Comparison of ENCODE assay signal across 8 cellular contexts in genomic region chr11:118290923-118291322, GRCh38. TPM values are rescaled to one million over a fixed set of nuclear protein-coding genes. Genes with fewer than 3 reads are reported as not detected.
DNase-seq lines count a peak whose midpoint lies in the region; ATAC-seq, FAIRE-seq and TF ChIP-seq lines count a peak whose summit lies in the region.

No MANE protein-coding gene starts in this region.

- DNase-seq in activated T-cell treated with anti-CD3 and anti-CD28 coated beads, Interleukin-2, amount 50 U/mL, for 4 hours = no peak
- no peak for DNase-seq in activated T-cell treated with anti-CD3 and anti-CD28 coated beads, Interleukin-2, amount 50 U/mL, for 1 hour
- DNase-seq in NOMO-1 (lab: John Stamatoyannopoulos, UW; ENCODE audit: unreplicated experiment in 2 of 2) = peak; percentile 49 to 73
- DNase-seq in K562 (ENCODE audit: extremely low read depth in 1 of 4, low spot score in 3 of 4) = peak in 1 of 4 experiments; percentile 30
- peak in 1 of 2 donors; percentile 33 for DNase-seq in left lung
- no peak for DNase-seq in NCI-H226

- no peak overlapping the region for H3K9ac ChIP-seq in K562 (ENCODE audit: insufficient read depth in 1 of 2, low read depth in 2 of 2, low read length in 2 of 2)

- H3K9me3 ChIP-seq in K562 (replicated peaks; ENCODE audit: control insufficient read depth, insufficient read depth, low read depth, low read length) = no peaks in the 10 kb centered on the region
- H3K9me3 ChIP-seq in left lung = no peaks in the 10 kb centered on the region

- ATAC-seq in activated T-cell treated with anti-CD3 and anti-CD28 coated beads, Interleukin-2, amount 50 U/mL, for 4 hours = peak; percentile 43 to 58
- ATAC-seq in K562 = peak; percentile 68
- ATAC-seq in left lung = peak; percentile 95
- no peak for ATAC-seq in HG03095 (IDR thresholded peaks at IDR 0.05; ENCODE audit: unreplicated experiment)
- ATAC-seq in GM18870 (IDR thresholded peaks at IDR 0.05; ENCODE audit: unreplicated experiment) = no peak

- H3K27ac ChIP-seq in K562 (ENCODE audit: extremely low read depth, low read depth, low read length) (no peak overlapping the region), left lung (peak overlapping the region in 1 of 2 donors; percentile 14)

- under 1% methylated on average over 8 of the region's 9 CpGs for WGBS in K562 (ENCODE audit: insufficient coverage, low coverage, missing lambda C conversion rate)

- in situ Hi-C loops in K562 (cut with MboI) = no loop called here

- no peaks in the 10 kb centered on the region for H3K9me1 ChIP-seq in K562 (ENCODE audit: control insufficient read depth, insufficient read depth, low read length)

- no peak overlapping the region for H3K4me2 ChIP-seq in K562 (ENCODE audit: insufficient read depth, low read length)

- H3K4me1 Mint-ChIP-seq in activated T-cell treated with anti-CD3 and anti-CD28 coated beads, Interleukin-2, amount 50 U/mL, for 4 hours (ENCODE audit: low read depth) = peaks cover 24% of the 10 kb centered on the region

- peak; percentile 91 to 92 for TF ChIP-seq RAD21 in K562 (CRISPR knock-in tag; conservative IDR thresholded peaks at IDR 0.05 in 1 of 2, IDR thresholded peaks at IDR 0.05 in 1 of 2)

- no TSS peak for BruUV-seq in K562 (replicated peaks; lab: Mats Ljungman, UMichigan)

- no peaks in the 10 kb centered on the region for H3K36me3 Mint-ChIP-seq in activated T-cell treated with anti-CD3 and anti-CD28 coated beads, Interleukin-2, amount 50 U/mL, for 4 hours (ENCODE audit: insufficient read depth)

- no peaks in the 10 kb centered on the region for H3K36me3 ChIP-seq in K562 (ENCODE audit: control insufficient read depth, insufficient read depth, low read length)
- no peaks in the 10 kb centered on the region for H3K36me3 ChIP-seq in left lung

- TF ChIP-seq CTCF in K562 (IDR thresholded peaks at IDR 0.05 in 2 of 3, conservative IDR thresholded peaks at IDR 0.05 in 1 of 3; ENCODE audit: insufficient read depth in 2 of 3, low read depth in 1 of 3, low read length in 3 of 3) (peak; percentile 41 to 65 (median 46); a peak in 4 of 6 replicates), left lung (IDR thresholded peaks at IDR 0.05) (peak; percentile 30 to 53)

- no peaks in the 10 kb centered on the region; a peak in 1 of 5 replicates for H3K4me1 ChIP-seq in K562 (replicated peaks in 1 of 2; ENCODE audit: control insufficient read depth in 2 of 2, insufficient read depth in 2 of 2, low read length in 2 of 2)
- no peaks in the 10 kb centered on the region for H3K4me1 ChIP-seq in left lung

- no peaks in the 10 kb centered on the region for H3K79me2 ChIP-seq in K562 (ENCODE audit: control insufficient read depth, insufficient read depth, low read length)

- TF ChIP-seq POLR2A in K562 (conservative IDR thresholded peaks at IDR 0.05) = no peak

- H3K4me3 Mint-ChIP-seq in activated T-cell treated with anti-CD3 and anti-CD28 coated beads, Interleukin-2, amount 50 U/mL, for 4 hours = no peak overlapping the region

- no peaks in the 10 kb centered on the region for H4K20me1 ChIP-seq in K562 (replicated peaks; ENCODE audit: control insufficient read depth, insufficient read depth, low read length)

- POLR2A ChIA-PET in K562 (lab: Yijun Ruan, JAX) = no interaction called here

- intact Hi-C loops in K562 (cut with micrococcal nuclease) (loop anchor here (1.0 to 2.0 kb wide), 3 partner anchors 65 to 146 kb away; no protein-coding TSS in a partner anchor), left lung (cut with DNase I) (loop anchor here in 1 of 2 donors (5.0 to 10.0 kb wide), 2 partner anchors 54 to 94 kb away; partner anchors contain the start of genes CD3D and CD3G)

- no peak overlapping the region for H2AFZ ChIP-seq in K562 (ENCODE audit: low read depth, low read length)

- peak; percentile 79 for FAIRE-seq in K562 (lab: Jason Lieb, UNC)

- H3K27me3 Mint-ChIP-seq in activated T-cell treated with anti-CD3 and anti-CD28 coated beads, Interleukin-2, amount 50 U/mL, for 4 hours (ENCODE audit: low read depth) = no peaks in the 10 kb centered on the region

- TF ChIP-seq EP300 in K562 (IDR thresholded peaks at IDR 0.05; ENCODE audit: low read length) = no peak

- no peak overlapping the region for H3K4me3 ChIP-seq in K562
- H3K4me3 ChIP-seq in left lung = no peak overlapping the region

- CTCF ChIA-PET in K562 (lab: Yijun Ruan, JAX; ENCODE audit: low intra/inter-chr PET ratio) = interaction anchor here (0.6 to 2.9 kb wide), 6 partner anchors 33 to 447 kb away, joined by 3 to 39 read pairs (median 3); no protein-coding TSS in a partner anchor

- peaks cover 0 to 8% of the 10 kb centered on the region in 2 experiments; a peak in 2 of 5 replicates for H3K27me3 ChIP-seq in K562 (ENCODE audit: control insufficient read depth in 2 of 2, insufficient read depth in 2 of 2, low read length in 2 of 2)
- no peaks in the 10 kb centered on the region for H3K27me3 ChIP-seq in left lung

- peaks cover 3% of the 10 kb centered on the region for H3K9me3 Mint-ChIP-seq in activated T-cell treated with anti-CD3 and anti-CD28 coated beads, Interleukin-2, amount 50 U/mL, for 4 hours

RNA-seq across cellular contexts. Expression of gene CD3E, which starts 13.6 kb away (rescaled TPM):
- total RNA-seq in activated T-cell treated with anti-CD3 and anti-CD28 coated beads, Interleukin-2, amount 50 U/mL, for 4 hours = 100 to 1,000 TPM; 371 to 436 (median 407) TPM
- total RNA-seq in K562 (2011; cell fraction: chromatin; rRNA removed; ENCODE audit: low replicate concordance) = 0.25 TPM in 1 of 2 replicates, not detected in the other
- 0.17 TPM in 1 of 2 replicates, not detected in the other for total RNA-seq in K562 (2011; cell fraction: nucleolus; rRNA removed)
- not detected in 2 replicates for total RNA-seq in K562 (2011; cell fraction: nucleoplasm; rRNA removed)
- not detected in 2 replicates for total RNA-seq in K562 (2014; rRNA removed)
- not detected in 2 replicates for total RNA-seq in K562 (2014; rRNA removed; fragmentation: Illumina TruSeq; extraction: Trizol)
- total RNA-seq in K562 (2015; rRNA removed; fragmentation: Illumina TruSeq; extraction: Trizol) = 0.11 TPM in 1 of 2 replicates, not detected in the other
- 0.62 and 1.1 TPM in 2 replicates for total RNA-seq in K562 (2021)
- polyA plus RNA-seq in K562 (2011; rRNA removed) = 0.07 and 0.11 TPM in 2 replicates
- 0.12 and 0.21 TPM in 2 replicates for polyA plus RNA-seq in K562 (2011; cell fraction: cytosol; rRNA removed)
- 0.10 TPM in 1 of 2 replicates, not detected in the other for polyA plus RNA-seq in K562 (2011; cell fraction: nucleus; rRNA removed)
- 0.35 and 1.8 TPM in 2 replicates for polyA plus RNA-seq in K562 (2012)
- 0.25 and 0.36 TPM in 2 replicates for polyA plus RNA-seq in K562 (2014; fragmentation: Illumina TruSeq; extraction: Trizol)
- polyA plus RNA-seq in K562 (2014; fragmentation: Nextera tagmentation; extraction: Ambion mirVana) = not detected
- polyA plus RNA-seq in K562 (2014; rRNA removed) = 0.13 TPM in 1 of 2 replicates, not detected in the other
- polyA minus RNA-seq in K562 (2011; rRNA and poly(A)+ RNA removed) = 0.14 TPM in 1 of 2 replicates, not detected in the other
- not detected in 2 replicates for polyA minus RNA-seq in K562 (2011; cell fraction: cytosol; rRNA and poly(A)+ RNA removed)
- not detected in 2 replicates for polyA minus RNA-seq in K562 (2011; cell fraction: nucleus; rRNA and poly(A)+ RNA removed)
- total RNA-seq in left lung = 10 to 100 TPM in 1 of 2 donors, 1 to 10 TPM in 1; 3.6 to 10.5 TPM

RNA-seq across cellular contexts. Expression of gene MPZL2, which starts 26.8 kb away (rescaled TPM):
- total RNA-seq in activated T-cell treated with anti-CD3 and anti-CD28 coated beads, Interleukin-2, amount 50 U/mL, for 4 hours = 10 to 100 TPM in 2 of 3 donors, 1 to 10 TPM in 1; 9.0 to 12.9 (median 12.8) TPM
- total RNA-seq in K562 (2011; cell fraction: chromatin; rRNA removed; ENCODE audit: low replicate concordance) = not detected in 2 replicates
- total RNA-seq in K562 (2011; cell fraction: nucleolus; rRNA removed) = not detected in 2 replicates
- total RNA-seq in K562 (2011; cell fraction: nucleoplasm; rRNA removed) = not detected in 2 replicates
- total RNA-seq in K562 (2014; rRNA removed) (0.08 TPM in 1 of 2 replicates, not detected in the other), K562 (2014; rRNA removed; fragmentation: Illumina TruSeq; extraction: Trizol) (0.16 TPM in 1 of 2 replicates, not detected in the other), K562 (2015; rRNA removed; fragmentation: Illumina TruSeq; extraction: Trizol) (0.18 and 0.19 TPM in 2 replicates), K562 (2021) (0.09 and 0.29 TPM in 2 replicates), left lung (100 to 1,000 TPM; 111 to 117 TPM)
- polyA plus RNA-seq in K562 (2011; rRNA removed) (0.17 and 0.38 TPM in 2 replicates), K562 (2014; fragmentation: Illumina TruSeq; extraction: Trizol) (0.27 and 0.32 TPM in 2 replicates), K562 (2014; fragmentation: Nextera tagmentation; extraction: Ambion mirVana) (under 1 TPM; 0.14 to 0.28 TPM), K562 (2014; rRNA removed) (0.16 and 0.21 TPM in 2 replicates)
- 0.07 and 0.38 TPM in 2 replicates for polyA plus RNA-seq in K562 (2011; cell fraction: cytosol; rRNA removed)
- 0.50 and 0.69 TPM in 2 replicates for polyA plus RNA-seq in K562 (2011; cell fraction: nucleus; rRNA removed)
- polyA plus RNA-seq in K562 (2012) = 0.23 and 0.28 TPM in 2 replicates
- polyA minus RNA-seq in K562 (2011; rRNA and poly(A)+ RNA removed) = 0.07 and 0.60 TPM in 2 replicates
- polyA minus RNA-seq in K562 (2011; cell fraction: cytosol; rRNA and poly(A)+ RNA removed) = not detected in 2 replicates
- polyA minus RNA-seq in K562 (2011; cell fraction: nucleus; rRNA and poly(A)+ RNA removed) = 0.56 TPM in 1 of 2 replicates, not detected in the other

RNA-seq across cellular contexts. Expression of gene MPZL3, which starts 38.8 kb away (rescaled TPM):
- 10 to 100 TPM; 52.7 to 72.0 (median 56.4) TPM for total RNA-seq in activated T-cell treated with anti-CD3 and anti-CD28 coated beads, Interleukin-2, amount 50 U/mL, for 4 hours
- total RNA-seq in K562 (2011; cell fraction: chromatin; rRNA removed; ENCODE audit: low replicate concordance) = 0.74 and 1.2 TPM in 2 replicates
- total RNA-seq in K562 (2011; cell fraction: nucleolus; rRNA removed) = 0.53 and 1.2 TPM in 2 replicates
- 1.4 and 2.1 TPM in 2 replicates for total RNA-seq in K562 (2011; cell fraction: nucleoplasm; rRNA removed)
- total RNA-seq in K562 (2014; rRNA removed) = 1.2 and 1.3 TPM in 2 replicates
- total RNA-seq in K562 (2014; rRNA removed; fragmentation: Illumina TruSeq; extraction: Trizol) = 2.5 and 2.9 TPM in 2 replicates
- 1.7 and 1.9 TPM in 2 replicates for total RNA-seq in K562 (2015; rRNA removed; fragmentation: Illumina TruSeq; extraction: Trizol)
- 1.8 and 2.1 TPM in 2 replicates for total RNA-seq in K562 (2021)
- polyA plus RNA-seq in K562 (2011; rRNA removed) = 1.5 and 3.3 TPM in 2 replicates
- 0.42 and 2.3 TPM in 2 replicates for polyA plus RNA-seq in K562 (2011; cell fraction: cytosol; rRNA removed)
- 0.58 and 1.9 TPM in 2 replicates for polyA plus RNA-seq in K562 (2011; cell fraction: nucleus; rRNA removed)
- polyA plus RNA-seq in K562 (2012) = 2.0 and 3.8 TPM in 2 replicates
- 1.5 TPM in 2 replicates for polyA plus RNA-seq in K562 (2014; fragmentation: Illumina TruSeq; extraction: Trizol)
- polyA plus RNA-seq in K562 (2014; fragmentation: Nextera tagmentation; extraction: Ambion mirVana) = 1 to 10 TPM; 1.6 to 2.9 TPM
- 0.97 and 1.1 TPM in 2 replicates for polyA plus RNA-seq in K562 (2014; rRNA removed)
- polyA minus RNA-seq in K562 (2011; rRNA and poly(A)+ RNA removed) = 3.3 and 8.2 TPM in 2 replicates
- polyA minus RNA-seq in K562 (2011; cell fraction: cytosol; rRNA and poly(A)+ RNA removed) = 1.3 and 2.1 TPM in 2 replicates
- polyA minus RNA-seq in K562 (2011; cell fraction: nucleus; rRNA and poly(A)+ RNA removed) = 0.13 and 0.89 TPM in 2 replicates
- total RNA-seq in left lung = 10 to 100 TPM; 13.2 to 16.3 TPM

RNA-seq across cellular contexts. Expression of gene CD3D, which starts 51.6 kb away (rescaled TPM):
- total RNA-seq in activated T-cell treated with anti-CD3 and anti-CD28 coated beads, Interleukin-2, amount 50 U/mL, for 4 hours = 100 to 1,000 TPM; 412 to 451 (median 427) TPM
- total RNA-seq in K562 (2011; cell fraction: chromatin; rRNA removed; ENCODE audit: low replicate concordance) = 24.0 and 41.4 TPM in 2 replicates
- total RNA-seq in K562 (2011; cell fraction: nucleolus; rRNA removed) = 83.6 and 106 TPM in 2 replicates
- 52.0 and 68.0 TPM in 2 replicates for total RNA-seq in K562 (2011; cell fraction: nucleoplasm; rRNA removed)
- total RNA-seq in K562 (2014; rRNA removed) (40.7 and 42.4 TPM in 2 replicates), K562 (2014; rRNA removed; fragmentation: Illumina TruSeq; extraction: Trizol) (52.4 and 54.8 TPM in 2 replicates), K562 (2015; rRNA removed; fragmentation: Illumina TruSeq; extraction: Trizol) (35.6 and 41.7 TPM in 2 replicates), K562 (2021) (34.9 and 36.2 TPM in 2 replicates), left lung (1 to 10 TPM; 3.3 to 7.0 TPM)
- polyA plus RNA-seq in K562 (2011; rRNA removed) (238 and 241 TPM in 2 replicates), K562 (2014; fragmentation: Illumina TruSeq; extraction: Trizol) (67.1 and 75.5 TPM in 2 replicates), K562 (2014; fragmentation: Nextera tagmentation; extraction: Ambion mirVana) (100 to 1,000 TPM; 139 to 145 TPM), K562 (2014; rRNA removed) (69.6 and 76.7 TPM in 2 replicates)
- 162 and 272 TPM in 2 replicates for polyA plus RNA-seq in K562 (2011; cell fraction: cytosol; rRNA removed)
- 58.9 and 86.8 TPM in 2 replicates for polyA plus RNA-seq in K562 (2011; cell fraction: nucleus; rRNA removed)
- polyA plus RNA-seq in K562 (2012) = 54.3 and 176 TPM in 2 replicates
- 107 and 117 TPM in 2 replicates for polyA minus RNA-seq in K562 (2011; rRNA and poly(A)+ RNA removed)
- polyA minus RNA-seq in K562 (2011; cell fraction: cytosol; rRNA and poly(A)+ RNA removed) = 29.9 and 30.2 TPM in 2 replicates
- 9.8 and 24.3 TPM in 2 replicates for polyA minus RNA-seq in K562 (2011; cell fraction: nucleus; rRNA and poly(A)+ RNA removed)

RNA-seq across cellular contexts. Expression of gene CD3G, which starts 53.2 kb away (rescaled TPM):
- total RNA-seq in activated T-cell treated with anti-CD3 and anti-CD28 coated beads, Interleukin-2, amount 50 U/mL, for 4 hours = 100 to 1,000 TPM in 2 of 3 donors, 10 to 100 TPM in 1; 86.4 to 105 (median 102) TPM
- 1.1 and 1.3 TPM in 2 replicates for total RNA-seq in K562 (2011; cell fraction: chromatin; rRNA removed; ENCODE audit: low replicate concordance)
- total RNA-seq in K562 (2011; cell fraction: nucleolus; rRNA removed) = 0.53 and 0.67 TPM in 2 replicates
- 0.51 and 1.1 TPM in 2 replicates for total RNA-seq in K562 (2011; cell fraction: nucleoplasm; rRNA removed)
- 0.36 and 0.37 TPM in 2 replicates for total RNA-seq in K562 (2014; rRNA removed)
- 0.19 and 0.47 TPM in 2 replicates for total RNA-seq in K562 (2014; rRNA removed; fragmentation: Illumina TruSeq; extraction: Trizol)
- 0.47 and 0.49 TPM in 2 replicates for total RNA-seq in K562 (2015; rRNA removed; fragmentation: Illumina TruSeq; extraction: Trizol)
- 0.55 and 0.60 TPM in 2 replicates for total RNA-seq in K562 (2021)
- polyA plus RNA-seq in K562 (2011; rRNA removed) = 1.6 and 1.7 TPM in 2 replicates
- 0.78 and 1.0 TPM in 2 replicates for polyA plus RNA-seq in K562 (2011; cell fraction: cytosol; rRNA removed)
- polyA plus RNA-seq in K562 (2011; cell fraction: nucleus; rRNA removed) = 0.34 and 0.82 TPM in 2 replicates
- 0.47 and 1.6 TPM in 2 replicates for polyA plus RNA-seq in K562 (2012)
- polyA plus RNA-seq in K562 (2014; fragmentation: Illumina TruSeq; extraction: Trizol) = 0.30 and 0.79 TPM in 2 replicates
- polyA plus RNA-seq in K562 (2014; fragmentation: Nextera tagmentation; extraction: Ambion mirVana) = under 1 TPM; 0.60 to 0.83 TPM
- 0.24 and 0.33 TPM in 2 replicates for polyA plus RNA-seq in K562 (2014; rRNA removed)
- 2.8 and 23.2 TPM in 2 replicates for polyA minus RNA-seq in K562 (2011; rRNA and poly(A)+ RNA removed)
- 1.2 TPM in 2 replicates for polyA minus RNA-seq in K562 (2011; cell fraction: cytosol; rRNA and poly(A)+ RNA removed)
- 0.13 and 0.78 TPM in 2 replicates for polyA minus RNA-seq in K562 (2011; cell fraction: nucleus; rRNA and poly(A)+ RNA removed)
- 1 to 10 TPM in 1 of 2 donors, under 1 TPM in 1; 0.85 to 3.8 TPM for total RNA-seq in left lung

Comparison
In these comparisons a context has a peak if more than half of its experiments do, and no peak if none do; other contexts are left out.
1. ATAC-seq: peak in activated T-cell treated with anti-CD3 and anti-CD28 coated beads, Interleukin-2, amount 50 U/mL, for 4 hours (2 of 2), K562 (single experiment) and left lung (single experiment); none in HG03095 (single experiment) and GM18870 (single experiment).
2. DNase-seq: peak in NOMO-1 (2 of 2); none in activated T-cell treated with anti-CD3 and anti-CD28 coated beads, Interleukin-2, amount 50 U/mL, for 4 hours (single experiment), activated T-cell treated with anti-CD3 and anti-CD28 coated beads, Interleukin-2, amount 50 U/mL, for 1 hour (single experiment) and NCI-H226 (single experiment).
3. RNA of gene CD3E, which starts 13.6 kb away (total RNA-seq): 371 to 436 TPM in activated T-cell treated with anti-CD3 and anti-CD28 coated beads, Interleukin-2, amount 50 U/mL, for 4 hours; 3.6 to 10.5 TPM in left lung and 0.11 to 1.1 TPM in K562; every median in the first group is over 10 times any median in the second.
4. RNA of gene MPZL2, which starts 26.8 kb away (total RNA-seq): 111 to 117 TPM in left lung and 9.0 to 12.9 TPM in activated T-cell treated with anti-CD3 and anti-CD28 coated beads, Interleukin-2, amount 50 U/mL, for 4 hours; 0.08 to 0.29 TPM in K562; every median in the first group is over 4 times any median in the second.